ENCODE assay signal across 8 cellular contexts in the genomic region with DNA sequence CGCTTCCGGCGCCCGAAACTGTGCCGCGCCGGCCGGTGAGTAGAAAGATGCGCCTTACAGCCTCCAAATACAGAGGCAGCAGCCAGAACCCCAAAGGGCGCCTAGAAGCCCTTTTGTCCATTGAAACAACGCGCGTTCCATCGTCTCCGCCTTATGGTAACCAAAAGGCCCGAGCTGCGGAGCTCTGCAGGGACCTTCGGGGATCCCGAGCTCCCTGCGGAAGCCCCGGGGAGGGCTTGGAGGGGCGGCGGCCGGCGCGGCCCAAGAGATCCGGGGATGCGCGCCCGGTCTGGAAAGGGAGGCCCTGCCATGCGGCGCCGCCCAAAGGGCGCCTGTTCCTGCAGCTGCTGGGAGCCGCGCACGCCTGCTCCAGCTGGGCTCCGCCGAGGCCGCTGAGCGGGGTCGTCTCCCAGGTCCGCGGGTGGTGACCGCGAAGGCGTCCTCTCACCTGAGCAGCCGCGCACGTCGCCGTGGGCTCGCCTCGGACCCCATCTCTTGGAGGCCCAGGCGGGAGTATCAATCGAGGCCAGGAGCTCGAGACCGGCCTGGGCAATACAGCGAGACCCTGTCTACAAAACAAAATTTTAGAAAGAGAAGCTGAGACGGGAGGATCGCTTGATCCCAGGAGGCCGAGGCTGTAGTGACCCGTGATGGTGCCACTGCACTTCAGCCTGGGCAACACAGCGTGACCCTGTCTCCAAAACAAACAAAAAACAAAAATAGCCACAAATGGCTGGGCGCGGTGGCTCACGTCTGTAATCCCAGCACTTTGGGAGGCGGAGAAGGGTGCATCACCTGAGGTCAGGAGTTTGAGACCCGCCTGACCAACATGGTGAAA. TPM values are rescaled to one million over a fixed set of nuclear protein-coding genes. Genes with fewer than 3 reads are reported as not detected.
DNase-seq lines count a peak whose midpoint lies in the region; ATAC-seq and TF ChIP-seq lines count a peak whose summit lies in the region.

No MANE protein-coding gene starts in this region.

- H3K4me3 Mint-ChIP-seq in activated CD4-positive, alpha-beta T cell treated with anti-CD3 and anti-CD28 coated beads, Interleukin-2, amount 10 ng/mL, durations not matched to agents 24 days and 14 days: peak overlapping the region; percentile 88
- peak overlapping the region; percentile 96 for H3K4me3 Mint-ChIP-seq in central memory CD8-positive, alpha-beta T cell

- DNase-seq in activated CD4-positive, alpha-beta T cell treated with anti-CD3 and anti-CD28 coated beads, Interleukin-2, amount 10 ng/mL, durations not matched to agents 24 days and 14 days: peak; percentile 66
- DNase-seq in activated CD4-positive, alpha-beta T cell treated with anti-CD3 and anti-CD28 coated beads for 1 hour: no peak
- peak; percentile 82 for DNase-seq in NCI-H2171 treated with DMSO at 0.1 percent for 48 hours (lab: John Stamatoyannopoulos, UW)
- DNase-seq in central memory CD8-positive, alpha-beta T cell (ENCODE audit: low spot score in 2 of 2): no peak
- DNase-seq in lower leg skin (ENCODE audit: low spot score in 2 of 2): no peak
- DNase-seq in UCSD-AML1 (lab: John Stamatoyannopoulos, UW; ENCODE audit: unreplicated experiment): no peak

- H3K4me3 ChIP-seq in lower leg skin (ENCODE audit: low read depth, poor library complexity, severe bottlenecking): peak overlapping the region; percentile 76

- intact Hi-C loops in activated CD4-positive, alpha-beta T cell treated with anti-CD3 and anti-CD28 coated beads, Interleukin-2, amount 10 ng/mL, durations not matched to agents 24 days and 14 days (cut with micrococcal nuclease): loop anchor here (1.0 to 10.0 kb wide), 2 partner anchors 8 to 490 kb away; a partner anchor contains a TSS
- intact Hi-C loops in lower leg skin (cut with DNase I; ENCODE audit: low total_unique reads): no loop called here

- peaks cover 2% of the 10 kb centered on the region for H3K27me3 Mint-ChIP-seq in activated CD4-positive, alpha-beta T cell treated with anti-CD3 and anti-CD28 coated beads, Interleukin-2, amount 10 ng/mL, durations not matched to agents 24 days and 14 days
- H3K27me3 Mint-ChIP-seq in central memory CD8-positive, alpha-beta T cell: no peaks in the 10 kb centered on the region

- peaks cover 10% of the 10 kb centered on the region for H3K36me3 Mint-ChIP-seq in activated CD4-positive, alpha-beta T cell treated with anti-CD3 and anti-CD28 coated beads, Interleukin-2, amount 10 ng/mL, durations not matched to agents 24 days and 14 days (ENCODE audit: low read depth)
- H3K36me3 Mint-ChIP-seq in central memory CD8-positive, alpha-beta T cell (ENCODE audit: insufficient read depth): peaks cover 31% of the 10 kb centered on the region

- peak overlapping the region; percentile 67 for H3K27ac ChIP-seq in temporal lobe (ENCODE audit: low read depth, low read length)

- no peak for TF ChIP-seq POLR2A in lower leg skin (IDR thresholded peaks at IDR 0.05)

- no peak for TF ChIP-seq CTCF in lower leg skin (IDR thresholded peaks at IDR 0.05)

- ATAC-seq in HG02642 (IDR thresholded peaks at IDR 0.05; ENCODE audit: poor library complexity, unreplicated experiment): peak; percentile 11
- no peak for ATAC-seq in central memory CD8-positive, alpha-beta T cell (replicated peaks; ENCODE audit: extremely low read depth, poor library complexity, severe bottlenecking)

- 12 to 19% methylated on average over 38 to 64 of the region's 69 CpGs for WGBS in lower leg skin, 2 donors

- H3K4me1 Mint-ChIP-seq in activated CD4-positive, alpha-beta T cell treated with anti-CD3 and anti-CD28 coated beads, Interleukin-2, amount 10 ng/mL, durations not matched to agents 24 days and 14 days: peaks cover 51% of the 10 kb centered on the region
- H3K4me1 Mint-ChIP-seq in central memory CD8-positive, alpha-beta T cell: peaks cover 67% of the 10 kb centered on the region

- H3K9me3 Mint-ChIP-seq in activated CD4-positive, alpha-beta T cell treated with anti-CD3 and anti-CD28 coated beads, Interleukin-2, amount 10 ng/mL, durations not matched to agents 24 days and 14 days: no peaks in the 10 kb centered on the region
- H3K9me3 Mint-ChIP-seq in central memory CD8-positive, alpha-beta T cell: no peaks in the 10 kb centered on the region

- H3K27ac Mint-ChIP-seq in activated CD4-positive, alpha-beta T cell treated with anti-CD3 and anti-CD28 coated beads, Interleukin-2, amount 10 ng/mL, durations not matched to agents 24 days and 14 days: peak overlapping the region; percentile 96
- peak overlapping the region; percentile 100 for H3K27ac Mint-ChIP-seq in central memory CD8-positive, alpha-beta T cell (ENCODE audit: low read depth)

RNA-seq across cellular contexts. Expression of a gene that starts 0.8 kb away (rescaled TPM):
- 37.1 and 38.9 TPM in 2 replicates for total RNA-seq in activated CD4-positive, alpha-beta T cell treated with anti-CD3 and anti-CD28 coated beads, Interleukin-2, amount 10 ng/mL, durations not matched to agents 24 days and 14 days
- total RNA-seq in lower leg skin (100 to 1,000 TPM in 2 of 4 donors, 10 to 100 TPM in 2; 64.3 to 127 (median 84.1) TPM), temporal lobe (25.3 TPM)

RNA-seq across cellular contexts. Expression of a gene that starts 7.8 kb away (rescaled TPM):
- total RNA-seq in activated CD4-positive, alpha-beta T cell treated with anti-CD3 and anti-CD28 coated beads, Interleukin-2, amount 10 ng/mL, durations not matched to agents 24 days and 14 days: 37.6 and 38.3 TPM in 2 replicates
- total RNA-seq in lower leg skin: 10 to 100 TPM; 73.8 to 76.4 (median 74.5) TPM
- 33.2 TPM for total RNA-seq in temporal lobe

Comparison
In these comparisons a context has a peak if more than half of its experiments do, and no peak if none do; other contexts are left out.
1. DNase-seq: peak in activated CD4-positive, alpha-beta T cell treated with anti-CD3 and anti-CD28 coated beads, Interleukin-2, amount 10 ng/mL, durations not matched to agents 24 days and 14 days (single experiment) and NCI-H2171 treated with DMSO at 0.1 percent for 48 hours (single experiment); none in activated CD4-positive, alpha-beta T cell treated with anti-CD3 and anti-CD28 coated beads for 1 hour (single experiment), central memory CD8-positive, alpha-beta T cell (0 of 2), lower leg skin (0 of 2) and UCSD-AML1 (single experiment).